Comparison of ENCODE assay signal across 9 cellular contexts in the genomic region with DNA sequence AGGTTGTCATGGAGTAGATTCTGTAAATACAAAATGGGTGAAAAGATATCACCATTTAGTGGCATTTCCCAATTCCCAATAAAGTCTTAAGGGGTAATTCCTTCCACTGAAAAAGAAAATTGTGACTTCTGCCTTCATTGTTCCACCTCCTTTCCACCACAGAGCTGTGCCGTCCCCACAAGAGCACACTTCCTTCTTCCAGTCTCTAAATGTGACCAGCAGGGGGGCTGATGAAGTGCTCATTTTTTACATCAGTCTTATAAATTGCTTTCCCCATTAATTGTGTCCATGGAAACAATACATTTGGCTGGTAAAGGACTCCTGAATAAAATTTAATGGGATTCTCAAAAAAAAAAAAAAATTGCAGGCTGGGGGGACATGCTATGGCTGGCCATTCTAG.
DNase-seq lines count a peak whose midpoint lies in the region; ATAC-seq, FAIRE-seq and TF ChIP-seq lines count a peak whose summit lies in the region.
"Had no signal": no experiment of that assay in that cellular context is flagged by ENCODE, and none has a peak within 500 bp of the region (broad histone marks: within the 10 kb centered on the region; RNA-seq: fewer than 3 reads in every experiment).

No MANE protein-coding gene starts in this region.

- H3K4me2 ChIP-seq in A549 = no peak overlapping the region

- no peak for FAIRE-seq in A549 (lab: Jason Lieb, UNC)

- H3K4me3 ChIP-seq in A549 (no peak overlapping the region), GM12864 (ENCODE audit: low read depth, low read length) (no peak overlapping the region), choroid plexus epithelial cell (ENCODE audit: low read depth, low read length) (no peak overlapping the region)

- no peak overlapping the region for H3K27ac ChIP-seq in A549

- peak; percentile 82 to 90 for ATAC-seq in A549
- no peak for ATAC-seq in GM18870 (IDR thresholded peaks at IDR 0.05; ENCODE audit: unreplicated experiment)
- ATAC-seq in GM21825 (IDR thresholded peaks at IDR 0.05; ENCODE audit: unreplicated experiment) = no peak
- ATAC-seq: stimulated activated naive CD8-positive, alpha-beta T cell treated with anti-CD3 and anti-CD28 coated beads, Interleukin-15, amount 100 ng/mL, for 72 hours had no signal

- CTCF ChIA-PET in A549 (lab: Yijun Ruan, JAX) = interaction anchor here (0.6 to 3.0 kb wide), 14 partner anchors 9 to 1911 kb away, joined by 3 to 8 read pairs (median 4); no protein-coding TSS in a partner anchor

- no peak for TF ChIP-seq EP300 in A549 (IDR thresholded peaks at IDR 0.05)

- no peak for TF ChIP-seq POLR2A in A549 (IDR thresholded peaks at IDR 0.05; ENCODE audit: low read length)

- TF ChIP-seq RAD21 in A549 (conservative IDR thresholded peaks at IDR 0.05 in 1 of 2, IDR thresholded peaks at IDR 0.05 in 1 of 2) = no peak

- POLR2A ChIA-PET in A549 (lab: Yijun Ruan, JAX) = no interaction called here

- TF ChIP-seq CTCF in A549 (IDR thresholded peaks at IDR 0.05) (0 out of 3 replicates have a peak, but pooled peaks have one; percentile 6), GM12864 (IDR thresholded peaks at IDR 0.05; ENCODE audit: low read depth, low read length, missing control alignments) (peak; percentile 40), choroid plexus epithelial cell (conservative IDR thresholded peaks at IDR 0.05; ENCODE audit: low read depth, low read length) (peak; percentile 27)

- DNase-seq in A549 (ENCODE audit: low read depth in 1 of 2, low spot score in 1 of 2) (peak; percentile 17 to 25), GM12864 (ENCODE audit: low read depth) (no peak), NAMALWA (ENCODE audit: low spot score) (peak; percentile 47), choroid plexus epithelial cell (ENCODE audit: low read depth) (peak; percentile 11), EL (no peak), NCI-H345 (lab: John Stamatoyannopoulos, UW) (no peak)
- DNase-seq: stimulated activated naive CD8-positive, alpha-beta T cell treated with anti-CD3 and anti-CD28 coated beads, Interleukin-15, amount 100 ng/mL, for 72 hours had no signal

- H3K9me3 ChIP-seq in A549 = no peaks in the 10 kb centered on the region

- H3K4me1 ChIP-seq in A549 = no peaks in the 10 kb centered on the region

- WGBS in A549 (ENCODE audit: missing lambda C conversion rate) = 0% methylated on average over 1 of the region's 1 CpG

TF ChIP-seq in A549, 52 proteins besides CTCF, POLR2A, EP300 and RAD21:
- TF ChIP-seq RFX5 (IDR thresholded peaks at IDR 0.05) = no peak
- TF ChIP-seq, protein P1, sequence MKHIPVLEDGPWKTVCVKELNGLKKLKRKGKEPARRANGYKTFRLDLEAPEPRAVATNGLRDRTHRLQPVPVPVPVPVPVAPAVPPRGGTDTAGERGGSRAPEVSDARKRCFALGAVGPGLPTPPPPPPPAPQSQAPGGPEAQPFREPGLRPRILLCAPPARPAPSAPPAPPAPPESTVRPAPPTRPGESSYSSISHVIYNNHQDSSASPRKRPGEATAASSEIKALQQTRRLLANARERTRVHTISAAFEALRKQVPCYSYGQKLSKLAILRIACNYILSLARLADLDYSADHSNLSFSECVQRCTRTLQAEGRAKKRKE (CRISPR knock-in tag; IDR thresholded peaks at IDR 0.05; ENCODE audit: low read depth) = no peak
- TF ChIP-seq, protein P2, sequence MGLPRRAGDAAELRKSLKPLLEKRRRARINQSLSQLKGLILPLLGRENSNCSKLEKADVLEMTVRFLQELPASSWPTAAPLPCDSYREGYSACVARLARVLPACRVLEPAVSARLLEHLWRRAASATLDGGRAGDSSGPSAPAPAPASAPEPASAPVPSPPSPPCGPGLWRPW (IDR thresholded peaks at IDR 0.05) = no peak
- no peak for TF ChIP-seq KDM5A (IDR thresholded peaks at IDR 0.05)
- TF ChIP-seq JUNB (IDR thresholded peaks at IDR 0.05) = no peak
- TF ChIP-seq POLR2AphosphoS2 (conservative IDR thresholded peaks at IDR 0.05; ENCODE audit: low read length) = no peak
- no peak for TF ChIP-seq ZSCAN20 (CRISPR knock-in tag; IDR thresholded peaks at IDR 0.05)
- TF ChIP-seq, protein P3, sequence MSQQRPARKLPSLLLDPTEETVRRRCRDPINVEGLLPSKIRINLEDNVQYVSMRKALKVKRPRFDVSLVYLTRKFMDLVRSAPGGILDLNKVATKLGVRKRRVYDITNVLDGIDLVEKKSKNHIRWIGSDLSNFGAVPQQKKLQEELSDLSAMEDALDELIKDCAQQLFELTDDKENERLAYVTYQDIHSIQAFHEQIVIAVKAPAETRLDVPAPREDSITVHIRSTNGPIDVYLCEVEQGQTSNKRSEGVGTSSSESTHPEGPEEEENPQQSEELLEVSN (IDR thresholded peaks at IDR 0.05; ENCODE audit: borderline replicate concordance, low read depth) = no peak
- TF ChIP-seq TP53 (CRISPR knock-in tag; IDR thresholded peaks at IDR 0.05) = no peak
- no peak for TF ChIP-seq MYC (IDR thresholded peaks at IDR 0.05; ENCODE audit: borderline replicate concordance, low read length)
- TF ChIP-seq CEBPB (IDR thresholded peaks at IDR 0.05) = no peak
- TF ChIP-seq, protein P4, sequence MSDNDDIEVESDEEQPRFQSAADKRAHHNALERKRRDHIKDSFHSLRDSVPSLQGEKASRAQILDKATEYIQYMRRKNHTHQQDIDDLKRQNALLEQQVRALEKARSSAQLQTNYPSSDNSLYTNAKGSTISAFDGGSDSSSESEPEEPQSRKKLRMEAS (IDR thresholded peaks at IDR 0.05) = no peak
- TF ChIP-seq HEYL (CRISPR knock-in tag; IDR thresholded peaks at IDR 0.05) = no peak
- no peak for TF ChIP-seq JUN (IDR thresholded peaks at IDR 0.05)
- TF ChIP-seq SMC3 (IDR thresholded peaks at IDR 0.05) = no peak
TF ChIP-seq in A549: peak in this region for 0.

Comparison
In these comparisons a context has a peak if more than half of its experiments do, and no peak if none do; other contexts are left out.
1. ATAC-seq: peak in A549 (2 of 2); none in GM18870 (single experiment) and GM21825 (single experiment).
2. DNase-seq: peak in A549 (2 of 2), NAMALWA (single experiment) and choroid plexus epithelial cell (single experiment); none in GM12864 (single experiment), EL (single experiment) and NCI-H345 (single experiment).
3. Peak in every context shown above with its lines, with median percentiles within 50 percentile points of each other: CTCF ChIP-seq.